ENCODE assay signal across 8 cellular contexts in the genomic region with DNA sequence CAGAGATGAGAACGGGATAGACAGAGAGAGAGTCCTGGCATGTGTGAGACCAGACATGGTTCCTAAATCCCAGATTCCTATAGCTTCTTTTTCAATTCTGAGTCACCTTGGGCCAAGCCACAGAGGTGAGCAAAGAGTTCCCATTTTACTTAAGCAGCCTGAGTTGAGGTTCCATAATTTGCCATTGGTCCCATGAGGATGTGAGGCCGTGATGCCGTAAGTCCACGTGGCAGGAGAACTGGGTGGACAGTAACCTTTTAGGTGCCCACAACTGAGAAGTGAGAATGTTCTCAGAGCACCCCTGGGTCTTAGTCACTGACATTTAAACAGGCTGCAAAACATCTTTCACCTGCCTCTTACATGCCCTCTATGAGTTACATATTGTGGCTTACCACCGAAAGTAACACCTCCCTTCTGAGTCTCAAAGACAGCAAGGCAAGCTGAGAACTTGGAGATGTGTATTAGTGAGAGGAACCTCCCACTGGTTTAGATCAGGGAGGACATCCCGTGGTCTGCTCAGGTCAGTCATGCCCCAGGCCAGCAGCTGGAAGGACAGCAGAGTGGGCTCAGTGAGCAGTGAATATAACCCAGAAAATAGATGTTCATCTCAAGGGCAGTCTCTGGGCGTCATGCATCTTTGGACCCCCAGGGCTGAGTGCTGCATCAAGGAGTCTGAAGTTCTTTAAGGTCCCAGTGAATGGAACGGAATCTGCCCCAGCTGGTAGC.
DNase-seq lines count a peak whose midpoint lies in the region; ATAC-seq and TF ChIP-seq lines count a peak whose summit lies in the region.

No MANE protein-coding gene starts in this region.

- ATAC-seq in HG03565 (IDR thresholded peaks at IDR 0.05; ENCODE audit: unreplicated experiment), result peak; percentile 89
- no peak for ATAC-seq in psoas muscle

- no peaks in the 10 kb centered on the region for H3K36me3 ChIP-seq in ovary
- no peaks in the 10 kb centered on the region for H3K36me3 ChIP-seq in psoas muscle (ENCODE audit: insufficient read depth in 1 of 2, low read depth in 1 of 2)

- TF ChIP-seq EP300 in ovary (IDR thresholded peaks at IDR 0.05), result no peak

- peak overlapping the region; percentile 66 for H3K4me3 Mint-ChIP-seq in activated naive CD4-positive, alpha-beta T cell treated with anti-CD3 and anti-CD28 coated beads, Interleukin-2, amount 10 ng/mL, durations not matched to agents 7 days and 5 days

- intact Hi-C loops in ovary (cut with DNase I), result loop anchor here in 1 of 4 donors (10.0 kb wide), 1 partner anchor 281 kb away; no protein-coding TSS in a partner anchor
- intact Hi-C loops in psoas muscle (cut with DNase I), result loop anchor here (5.0 kb wide), 2 partner anchors 189 to 279 kb away; no protein-coding TSS in a partner anchor

- H3K9me3 Mint-ChIP-seq in activated naive CD4-positive, alpha-beta T cell treated with anti-CD3 and anti-CD28 coated beads, Interleukin-2, amount 10 ng/mL, durations not matched to agents 7 days and 5 days, result no peaks in the 10 kb centered on the region

- H3K27me3 ChIP-seq in ovary (no peaks in the 10 kb centered on the region), psoas muscle (ENCODE audit: insufficient read depth in 3 of 3, low read length in 2 of 3) (no peaks in the 10 kb centered on the region)

- no peak for TF ChIP-seq POLR2A in ovary (IDR thresholded peaks at IDR 0.05)

- no peak for TF ChIP-seq CTCF in ovary (IDR thresholded peaks at IDR 0.05)
- no peak for TF ChIP-seq CTCF in psoas muscle (IDR thresholded peaks at IDR 0.05)

- H3K4me3 ChIP-seq in ovary, result no peak overlapping the region
- H3K4me3 ChIP-seq in psoas muscle, result no peak overlapping the region

- peak overlapping the region; percentile 92 for H3K27ac Mint-ChIP-seq in activated naive CD4-positive, alpha-beta T cell treated with anti-CD3 and anti-CD28 coated beads, Interleukin-2, amount 10 ng/mL, durations not matched to agents 7 days and 5 days

- H3K4me1 Mint-ChIP-seq in activated naive CD4-positive, alpha-beta T cell treated with anti-CD3 and anti-CD28 coated beads, Interleukin-2, amount 10 ng/mL, durations not matched to agents 7 days and 5 days, result peaks cover 64% of the 10 kb centered on the region

- DNase-seq in activated CD4-positive, alpha-beta T cell treated with anti-CD3 and anti-CD28 coated beads for 24 hours (ENCODE audit: low read depth in 2 of 2), result peak; percentile 18 to 38
- DNase-seq in activated CD4-positive, alpha-beta T cell treated with anti-CD3 and anti-CD28 coated beads for 1 hour, result no peak
- peak; percentile 63 for DNase-seq in activated naive CD4-positive, alpha-beta T cell treated with anti-CD3 and anti-CD28 coated beads, Interleukin-2, amount 10 ng/mL, durations not matched to agents 7 days and 5 days
- DNase-seq in stimulated activated naive CD4-positive, alpha-beta T cell treated with Interleukin-2 at 50 U/mL for 16 hours (lab: John Stamatoyannopoulos, UW), result peak; percentile 58
- DNase-seq in ovary (no peak), SKM-1 treated with dmso at 0.1 percent for 144 hours (lab: John Stamatoyannopoulos, UW; ENCODE audit: unreplicated experiment) (no peak), psoas muscle (no peak)

- peaks cover 4% of the 10 kb centered on the region for H3K4me1 ChIP-seq in ovary (ENCODE audit: insufficient read depth)
- peaks cover 29% of the 10 kb centered on the region for H3K4me1 ChIP-seq in psoas muscle

- CTCF ChIA-PET in activated naive CD4-positive, alpha-beta T cell treated with anti-CD3 and anti-CD28 coated beads, Interleukin-2, amount 10 ng/mL, durations not matched to agents 7 days and 5 days (lab: Charles Lee), result interaction anchor here (0.6 to 7.4 kb wide), 14 partner anchors 8 to 707 kb away, joined by 3 to 180 read pairs (median 4); a partner anchor contains a TSS

- H3K27me3 Mint-ChIP-seq in activated naive CD4-positive, alpha-beta T cell treated with anti-CD3 and anti-CD28 coated beads, Interleukin-2, amount 10 ng/mL, durations not matched to agents 7 days and 5 days, result peaks cover 50% of the 10 kb centered on the region

- H3K36me3 Mint-ChIP-seq in activated naive CD4-positive, alpha-beta T cell treated with anti-CD3 and anti-CD28 coated beads, Interleukin-2, amount 10 ng/mL, durations not matched to agents 7 days and 5 days, result no peaks in the 10 kb centered on the region

- 84 to 93% (median 88%) methylated on average over 8 of the region's 8 CpGs for WGBS in ovary, 3 donors
- 91 to 94% (median 93%) methylated on average over 8 of the region's 8 CpGs for WGBS in psoas muscle, 3 donors

- H3K9me3 ChIP-seq in ovary, result no peaks in the 10 kb centered on the region
- H3K9me3 ChIP-seq in psoas muscle, result no peaks in the 10 kb centered on the region

- no peak overlapping the region for H3K27ac ChIP-seq in ovary
- no peak overlapping the region for H3K27ac ChIP-seq in psoas muscle

Comparison
In these comparisons a context has a peak if more than half of its experiments do, and no peak if none do; other contexts are left out.
1. DNase-seq: peak in activated CD4-positive, alpha-beta T cell treated with anti-CD3 and anti-CD28 coated beads for 24 hours (2 of 2), activated naive CD4-positive, alpha-beta T cell treated with anti-CD3 and anti-CD28 coated beads, Interleukin-2, amount 10 ng/mL, durations not matched to agents 7 days and 5 days (single experiment) and stimulated activated naive CD4-positive, alpha-beta T cell treated with Interleukin-2 at 50 U/mL for 16 hours (single experiment); none in activated CD4-positive, alpha-beta T cell treated with anti-CD3 and anti-CD28 coated beads for 1 hour (single experiment), ovary (0 of 5), SKM-1 treated with dmso at 0.1 percent for 144 hours (single experiment) and psoas muscle (0 of 2).